In genomic region chr20:17431621-17432364, GRCh38 we compare ENCODE assay signal across 8 cellular contexts.
A peak's percentile ranks its signal among the peaks of the same experiment; 100 is the strongest.
DNase-seq lines count a peak whose midpoint lies in the region; ATAC-seq and TF ChIP-seq lines count a peak whose summit lies in the region.

No MANE protein-coding gene starts in this region.

- intact Hi-C loops in posterior cingulate gyrus (cut with DNase I), result loop anchor here (1.0 kb wide), 1 partner anchor 627 kb away; no protein-coding TSS in a partner anchor

- H2AFZ ChIP-seq in OCI-LY3 (ENCODE audit: low read depth, low read length), result no peak overlapping the region

- no peak for ATAC-seq in GM18867 (IDR thresholded peaks at IDR 0.05; ENCODE audit: unreplicated experiment)

- no peaks in the 10 kb centered on the region for H3K79me2 ChIP-seq in OCI-LY3 (ENCODE audit: low read length)

- no peak overlapping the region for H3K4me2 ChIP-seq in OCI-LY3 (ENCODE audit: low read length)

- peak; percentile 76 for DNase-seq in G401 (ENCODE audit: low spot score)
- peak; percentile 31 for DNase-seq in HT1080 (ENCODE audit: low read depth)
- DNase-seq in activated effector memory CD4-positive, alpha-beta T cell treated with anti-CD3 and anti-CD28 coated beads, Interleukin-2, amount 50 U/mL, for 16 hours, result peak; percentile 84
- peak; percentile 18 for DNase-seq in glomerular endothelial cell (ENCODE audit: extremely low read depth, low read depth, low spot score)
- DNase-seq in posterior cingulate gyrus, result peak; percentile 53 to 96 (median 70)
- no peak for DNase-seq in OCI-M2 (lab: John Stamatoyannopoulos, UW; ENCODE audit: unreplicated experiment)

- no peaks in the 10 kb centered on the region for H3K4me1 ChIP-seq in OCI-LY3 (ENCODE audit: low read length)

- in situ Hi-C loops in G401 (cut with HindIII; ENCODE audit: low sequenced_read_pairs), result no loop called here

- H3K27ac ChIP-seq in OCI-LY3 (ENCODE audit: low read length), result no peak overlapping the region

- no peak overlapping the region for H3K9ac ChIP-seq in OCI-LY3 (ENCODE audit: low read length)

- no peak overlapping the region for H3K4me3 ChIP-seq in OCI-LY3 (ENCODE audit: low read length)

- no peaks in the 10 kb centered on the region for H4K20me1 ChIP-seq in OCI-LY3 (ENCODE audit: insufficient read depth, low read length)

- H3K9me3 ChIP-seq in OCI-LY3 (ENCODE audit: insufficient read depth, low read length), result no peaks in the 10 kb centered on the region

- H3K27me3 ChIP-seq in OCI-LY3 (ENCODE audit: low read depth, low read length), result peaks cover 39% of the 10 kb centered on the region

- TF ChIP-seq CTCF in OCI-LY3 (IDR thresholded peaks at IDR 0.05; ENCODE audit: low read depth, low read length), result peak; percentile 99

- no peaks in the 10 kb centered on the region for H3K36me3 ChIP-seq in OCI-LY3 (replicated peaks; ENCODE audit: low read depth, low read length)
